Comparison of ENCODE assay signal across 8 cellular contexts in genomic region chr17:8186446-8186786, GRCh38. TPM values are rescaled to one million over a fixed set of nuclear protein-coding genes. Genes with fewer than 3 reads are reported as not detected.
A peak's percentile ranks its signal among the peaks of the same experiment; 100 is the strongest.
DNase-seq lines count a peak whose midpoint lies in the region; ATAC-seq and TF ChIP-seq lines count a peak whose summit lies in the region.

No MANE protein-coding gene starts in this region.

- no peaks in the 10 kb centered on the region for H3K27me3 ChIP-seq in muscle layer of colon (ENCODE audit: control insufficient read depth in 1 of 2, insufficient read depth in 2 of 2, low read length in 2 of 2)

- no peak overlapping the region for H3K27ac Mint-ChIP-seq in chondrocyte (ENCODE audit: unreplicated experiment)

- H3K27ac ChIP-seq in muscle layer of colon (ENCODE audit: low read depth, low read length): peak overlapping the region; percentile 89

- DNase-seq in AG10803 (ENCODE audit: low read depth): no peak
- no peak for DNase-seq in chondrocyte (ENCODE audit: low spot score)
- DNase-seq in germinal center (ENCODE audit: low spot score): no peak
- DNase-seq in iPS-NIHi7 (ENCODE audit: extremely low spot score): no peak
- no peak for DNase-seq in medulla oblongata (ENCODE audit: extremely low spot score)
- no peak for DNase-seq in T-helper 2 cell

- H3K36me3 ChIP-seq in muscle layer of colon (ENCODE audit: insufficient read depth, low read length): no peaks in the 10 kb centered on the region

- H3K4me3 ChIP-seq in AG10803 (ENCODE audit: low read length) (peak overlapping the region; percentile 89), muscle layer of colon (ENCODE audit: low read depth in 1 of 2, low read length in 2 of 2) (peak overlapping the region; percentile 90 to 94)

- no peaks in the 10 kb centered on the region for H3K9me3 ChIP-seq in muscle layer of colon (ENCODE audit: low read length)

- peak; percentile 0 for ATAC-seq in HG03060 (IDR thresholded peaks at IDR 0.05; ENCODE audit: low read depth, unreplicated experiment)

- TF ChIP-seq CTCF in AG10803 (conservative IDR thresholded peaks at IDR 0.05; ENCODE audit: low read length) (no peak), chondrocyte (IDR thresholded peaks at IDR 0.05) (peak; percentile 74)

- no peaks in the 10 kb centered on the region for H3K36me3 Mint-ChIP-seq in chondrocyte (ENCODE audit: low read depth)

- peaks cover 11% of the 10 kb centered on the region for H3K4me1 Mint-ChIP-seq in chondrocyte (ENCODE audit: low read depth)

- no peak overlapping the region for H3K4me3 Mint-ChIP-seq in chondrocyte (ENCODE audit: unreplicated experiment)

- peak overlapping the region; percentile 63 for H3K9ac ChIP-seq in muscle layer of colon (ENCODE audit: low read length)

- H3K4me1 ChIP-seq in muscle layer of colon (ENCODE audit: insufficient read depth, low read length): peaks cover 28% of the 10 kb centered on the region

- H3K9me3 Mint-ChIP-seq in chondrocyte (ENCODE audit: low read depth): no peaks in the 10 kb centered on the region

- H3K27me3 Mint-ChIP-seq in chondrocyte (ENCODE audit: low read depth): no peaks in the 10 kb centered on the region

RNA-seq across cellular contexts. Expression of gene BORCS6, which starts 3.6 kb away (rescaled TPM):
- 5.5 to 8.6 TPM (median 8.2 TPM) in 3 replicates for total RNA-seq in chondrocyte

RNA-seq across cellular contexts. Expression of gene TMEM107, which starts 10.2 kb away (rescaled TPM):
- total RNA-seq in chondrocyte: 7.8 to 12.1 TPM (median 8.4 TPM) in 3 replicates

RNA-seq across cellular contexts. Expression of gene VAMP2, which starts 23.7 kb away (rescaled TPM):
- total RNA-seq in chondrocyte: 45.4 to 58.1 TPM (median 46.7 TPM) in 3 replicates

RNA-seq across cellular contexts. Expression of gene AURKB, which starts 24.0 kb away (rescaled TPM):
- total RNA-seq in chondrocyte: 8.6 to 14.1 TPM (median 8.9 TPM) in 3 replicates

RNA-seq across cellular contexts. Expression of gene PER1, which starts 34.2 kb away (rescaled TPM):
- 68.0 to 87.6 TPM (median 75.9 TPM) in 3 replicates for total RNA-seq in chondrocyte
